ENCODE assay signal across 25 cellular contexts in genomic region chr20:48070961-48071645, GRCh38.
A peak's percentile ranks its signal among the peaks of the same experiment; 100 is the strongest.
DNase-seq lines count a peak whose midpoint lies in the region; ATAC-seq, FAIRE-seq and TF ChIP-seq lines count a peak whose summit lies in the region.
"Had no signal": no experiment of that assay in that cellular context is flagged by ENCODE, and none has a peak within 500 bp of the region (broad histone marks: within the 10 kb centered on the region; RNA-seq: fewer than 3 reads in every experiment).

No MANE protein-coding gene starts in this region.

- no peaks in the 10 kb centered on the region for H4K20me1 ChIP-seq in astrocyte (ENCODE audit: insufficient read depth, low read length)

- H3K4me3 ChIP-seq in astrocyte (ENCODE audit: insufficient read depth, low read depth, low read length) (no peak overlapping the region), thyroid gland (replicated peaks in 1 of 3) (no peak overlapping the region), upper lobe of right lung (no peak overlapping the region)
- H3K4me3 ChIP-seq: PC-9, SJSA1 had no signal

- no peak for ATAC-seq in upper lobe of right lung

- H3K27me3 ChIP-seq in astrocyte (ENCODE audit: insufficient read depth, low read length) (peaks cover 9% of the 10 kb centered on the region), thyroid gland (no peaks in the 10 kb centered on the region), upper lobe of right lung (peaks cover 11% of the 10 kb centered on the region)
- H3K27me3 ChIP-seq: BE2C had no signal

- H3K36me3 Mint-ChIP-seq in astrocyte (ENCODE audit: low read depth, unreplicated experiment): no peaks in the 10 kb centered on the region
- H3K36me3 Mint-ChIP-seq: CD14-positive monocyte, IgD-negative memory B cell had no signal

- H3K4me1 Mint-ChIP-seq in astrocyte (ENCODE audit: low read depth, unreplicated experiment): peaks cover 4% of the 10 kb centered on the region
- H3K4me1 Mint-ChIP-seq: CD14-positive monocyte had no signal

- no peak overlapping the region for H3K4me3 Mint-ChIP-seq in astrocyte (ENCODE audit: unreplicated experiment)
- H3K4me3 Mint-ChIP-seq: CD14-positive monocyte, IgD-negative memory B cell had no signal

- H3K27ac ChIP-seq in astrocyte (ENCODE audit: low read depth, low read length) (no peak overlapping the region), thyroid gland (no peak overlapping the region), upper lobe of right lung (no peak overlapping the region)
- H3K27ac ChIP-seq: 22Rv1, PC-9, SJSA1 had no signal

- H3K27ac Mint-ChIP-seq in astrocyte (ENCODE audit: unreplicated experiment): no peak overlapping the region

- no peaks in the 10 kb centered on the region for H3K9me3 ChIP-seq in astrocyte (ENCODE audit: insufficient read depth, low read depth, low read length)
- no peaks in the 10 kb centered on the region for H3K9me3 ChIP-seq in thyroid gland
- no peaks in the 10 kb centered on the region for H3K9me3 ChIP-seq in upper lobe of right lung
- H3K9me3 ChIP-seq: BE2C, SJSA1 had no signal

- no peak overlapping the region for H2AFZ ChIP-seq in astrocyte (ENCODE audit: low read depth, low read length)
- H2AFZ ChIP-seq: PC-9 had no signal

- H3K79me2 ChIP-seq in astrocyte (ENCODE audit: insufficient read depth, low read length): no peaks in the 10 kb centered on the region

- 17 to 19% methylated on average over 5 of the region's 5 CpGs for WGBS in thyroid gland, 2 donors

- intact Hi-C loops in thyroid gland (cut with DNase I) (no loop called here), upper lobe of right lung (cut with DNase I) (no loop called here)

- peaks cover 10% of the 10 kb centered on the region for H3K9me3 Mint-ChIP-seq in astrocyte (ENCODE audit: unreplicated experiment)

- TF ChIP-seq POLR2A in thyroid gland (IDR thresholded peaks at IDR 0.05): no peak

- DNase-seq in NCI-H2171 treated with DMSO at 0.1 percent for 48 hours (lab: John Stamatoyannopoulos, UW): peak; percentile 18
- no peak for DNase-seq in NCI-H2171 (lab: John Stamatoyannopoulos, UW)
- DNase-seq in astrocyte (ENCODE audit: low read depth): peak; percentile 33
- peak; percentile 25 for DNase-seq in medulla oblongata (ENCODE audit: extremely low spot score)
- DNase-seq in thyroid gland: peak; percentile 64 to 76
- DNase-seq in upper lobe of right lung: no peak
- no peak for DNase-seq in A172 (ENCODE audit: low spot score)
- DNase-seq in DMS79 (lab: John Stamatoyannopoulos, UW): no peak
- DNase-seq: ACHN, BE2C, Calu3, DND-41, NCI-H1092, NCI-H1417 treated with DMSO at 0.1 percent for 48 hours, NCI-H187, NCI-H2081 treated with DMSO at 0.1 percent for 48 hours, NCI-H524 treated with DMSO at 0.1 percent for 48 hours, PC-9, Right ventricle myocardium superior had no signal

- peaks cover 25% of the 10 kb centered on the region for H3K27me3 Mint-ChIP-seq in astrocyte (ENCODE audit: low read depth, unreplicated experiment)

- H3K36me3 ChIP-seq in astrocyte (ENCODE audit: insufficient read depth, low read length) (no peaks in the 10 kb centered on the region), thyroid gland (no peaks in the 10 kb centered on the region), upper lobe of right lung (no peaks in the 10 kb centered on the region)
- H3K36me3 ChIP-seq: BE2C, SJSA1 had no signal

- no peak for FAIRE-seq in astrocyte (lab: Jason Lieb, UNC)
- FAIRE-seq: GM19239, H54 had no signal

- H3K4me2 ChIP-seq in astrocyte (ENCODE audit: low read length): no peak overlapping the region
- H3K4me2 ChIP-seq: PC-9 had no signal

- TF ChIP-seq CTCF in astrocyte (IDR thresholded peaks at IDR 0.05; ENCODE audit: insufficient read depth, low read depth, low read length) (no peak), thyroid gland (IDR thresholded peaks at IDR 0.05) (no peak), upper lobe of right lung (IDR thresholded peaks at IDR 0.05) (no peak)

- H3K9ac ChIP-seq in astrocyte (ENCODE audit: low read length): no peak overlapping the region

- H3K4me1 ChIP-seq in astrocyte (ENCODE audit: insufficient read depth, low read length) (no peaks in the 10 kb centered on the region), thyroid gland (peaks cover 0 to 4% of the 10 kb centered on the region in 2 donors), upper lobe of right lung (no peaks in the 10 kb centered on the region)
- H3K4me1 ChIP-seq: SJSA1 had no signal

Comparison
In these comparisons a context has a peak if more than half of its experiments do, and no peak if none do; other contexts are left out.
1. DNase-seq: peak in NCI-H2171 treated with DMSO at 0.1 percent for 48 hours (single experiment), astrocyte (single experiment), medulla oblongata (single experiment) and thyroid gland (2 of 2); none in NCI-H2171 (single experiment), upper lobe of right lung (single experiment), A172 (single experiment) and DMS79 (single experiment).